ENCODE assay signal across 8 cellular contexts in the genomic region with DNA sequence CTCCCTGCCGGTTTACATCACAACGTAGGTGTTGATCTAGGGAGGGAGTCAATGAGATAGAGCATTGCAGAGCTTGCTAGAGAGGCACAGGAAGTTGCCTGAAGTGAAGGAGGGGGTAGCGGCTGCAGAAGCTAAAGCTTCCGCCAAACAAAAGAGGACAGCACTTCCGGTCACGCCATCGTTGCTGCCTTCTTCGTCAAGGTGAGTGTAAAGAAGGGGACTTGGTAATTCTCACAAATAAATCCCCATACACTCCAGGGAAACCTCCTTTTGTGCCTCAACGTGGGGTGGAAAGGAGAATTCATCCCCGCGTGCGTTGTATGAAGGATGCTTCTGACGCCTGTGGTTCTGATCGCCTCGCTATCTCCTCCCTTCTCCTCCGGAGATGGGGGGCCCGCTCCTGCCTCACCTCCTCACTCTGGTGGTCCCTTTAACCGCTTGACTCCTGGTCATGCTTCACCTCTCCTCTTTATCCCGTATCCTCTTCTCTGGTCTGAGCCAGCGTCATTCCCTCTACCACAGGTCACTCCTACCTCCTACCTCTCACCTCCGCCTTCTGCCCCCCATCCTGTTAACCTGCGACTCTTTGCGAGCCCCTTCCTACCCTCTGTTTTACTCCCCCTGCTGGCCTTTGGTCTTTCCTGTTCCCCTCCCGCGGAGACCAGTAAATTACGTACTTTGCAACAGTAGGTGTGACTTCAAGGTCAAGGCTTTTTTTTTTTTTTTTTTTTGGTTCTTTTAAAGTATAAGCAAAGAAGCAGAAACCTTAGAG. TPM values are rescaled to one million over a fixed set of nuclear protein-coding genes. Genes with fewer than 3 reads are reported as not detected.
DNase-seq lines count a peak whose midpoint lies in the region; ATAC-seq, FAIRE-seq and TF ChIP-seq lines count a peak whose summit lies in the region.

No MANE protein-coding gene starts in this region.

- no peak for FAIRE-seq in small intestine (lab: Jason Lieb, UNC)

- H3K27me3 ChIP-seq in HAP-1 (ENCODE audit: low read depth), result no peaks in the 10 kb centered on the region
- no peaks in the 10 kb centered on the region for H3K27me3 ChIP-seq in body of pancreas
- no peaks in the 10 kb centered on the region for H3K27me3 ChIP-seq in iPS-20b (ENCODE audit: insufficient read depth, low read length)
- H3K27me3 ChIP-seq in small intestine (ENCODE audit: control insufficient read depth in 2 of 2, insufficient read depth in 2 of 2, low read length in 2 of 2), result no peaks in the 10 kb centered on the region

- H3K4me1 ChIP-seq in HAP-1 (no peaks in the 10 kb centered on the region; the same call in 1 of the 2 replicates), body of pancreas (peaks cover 6% of the 10 kb centered on the region), iPS-20b (ENCODE audit: insufficient read depth, low read length) (peaks cover 5% of the 10 kb centered on the region; the same call in 1 of the 2 replicates), small intestine (ENCODE audit: control insufficient read depth in 2 of 2, insufficient read depth in 1 of 2, low read depth in 1 of 2, low read length in 1 of 2) (no peaks in the 10 kb centered on the region)

- peak in 2 of 7 experiments; percentile 39 to 43 for TF ChIP-seq CTCF in body of pancreas (IDR thresholded peaks at IDR 0.05)
- no peak for TF ChIP-seq CTCF in omental fat pad (IDR thresholded peaks at IDR 0.05)

- 0 to 1% methylated on average over 10 to 20 of the region's 26 CpGs for WGBS in body of pancreas, 2 donors
- 0 to 20% (median 11%) methylated on average over 20 to 26 of the region's 26 CpGs for WGBS in small intestine, 3 donors

- H3K9ac ChIP-seq in iPS-20b (ENCODE audit: low read depth, low read length), result peak overlapping the region; percentile 97

- intact Hi-C loops in body of pancreas (cut with DNase I), result no loop called here

- H3K9me3 ChIP-seq in HAP-1 (no peaks in the 10 kb centered on the region), body of pancreas (no peaks in the 10 kb centered on the region), iPS-20b (ENCODE audit: insufficient read depth, low read depth, low read length) (no peaks in the 10 kb centered on the region), small intestine (ENCODE audit: control insufficient read depth, low read depth) (no peaks in the 10 kb centered on the region)

- peak in 2 of 3 donors; percentile 24 to 41 for TF ChIP-seq POLR2A in body of pancreas (IDR thresholded peaks at IDR 0.05)

- in situ Hi-C loops in HAP-1 (cut with MboI; ENCODE audit: low sequenced_read_pairs), result no loop called here

- peak; percentile 12 for DNase-seq in GM04503 (ENCODE audit: low read depth)
- peak; percentile 7 to 57 for DNase-seq in HAP-1 (ENCODE audit: low spot score in 2 of 2)
- peak; percentile 26 for DNase-seq in NCI-H1105 (lab: John Stamatoyannopoulos, UW)
- DNase-seq in T-helper 9 cell, result peak; percentile 7
- DNase-seq in body of pancreas, result peak; percentile 49 to 67 (median 52)
- peak; percentile 64 for DNase-seq in small intestine
- no peak for DNase-seq in omental fat pad (ENCODE audit: low spot score)

- H3K36me3 ChIP-seq in HAP-1 (replicated peaks) (no peaks in the 10 kb centered on the region), body of pancreas (replicated peaks in 1 of 2; ENCODE audit: insufficient read depth in 1 of 2, low read depth in 2 of 2) (no peaks in the 10 kb centered on the region), iPS-20b (ENCODE audit: insufficient read depth, low read depth, low read length) (peaks cover 8% of the 10 kb centered on the region; the same call in 1 of the 2 replicates), small intestine (ENCODE audit: control insufficient read depth in 2 of 2, insufficient read depth in 2 of 2, low read length in 2 of 2) (no peaks in the 10 kb centered on the region)

- peak overlapping the region in 3 of 4 donors; percentile 60 to 68 (median 61) for H3K27ac ChIP-seq in body of pancreas
- peak overlapping the region; percentile 93 for H3K27ac ChIP-seq in iPS-20b (ENCODE audit: low read length)
- peak overlapping the region in 1 of 2 donors; percentile 89 for H3K27ac ChIP-seq in small intestine (ENCODE audit: low read depth in 1 of 2, low read length in 1 of 2)

- ATAC-seq in body of pancreas (peak; percentile 70), omental fat pad (ENCODE audit: low FRiP score) (no peak)

- peak overlapping the region; percentile 19 for H3K4me3 ChIP-seq in HAP-1
- H3K4me3 ChIP-seq in body of pancreas, result peak overlapping the region; percentile 12 to 40
- H3K4me3 ChIP-seq in iPS-20b (ENCODE audit: low read length), result peak overlapping the region; percentile 91
- H3K4me3 ChIP-seq in small intestine (ENCODE audit: low read depth in 1 of 2, low read length in 2 of 2), result peak overlapping the region; percentile 51 to 61

RNA-seq across cellular contexts. Expression of a gene that starts 59.9 kb away (rescaled TPM):
- total RNA-seq in body of pancreas (1 to 10 TPM in 1 of 2 donors, under 1 TPM in 1; 0.66 to 3.1 TPM), omental fat pad (1 to 10 TPM; 3.1 to 5.2 (median 4.2) TPM)
- polyA plus RNA-seq in small intestine, result 1 to 10 TPM; 1.1 to 5.9 (median 1.1) TPM

Comparison
In these comparisons a context has a peak if more than half of its experiments do, and no peak if none do; other contexts are left out.
1. H3K4me3 ChIP-seq: peak in every context shown above with its lines; median percentile 91 in iPS-20b; 56 in small intestine; 26 in body of pancreas; 19 in HAP-1.